In genomic region chr1:209652873-209653401, GRCh38 we compare ENCODE assay signal across 9 cellular contexts. TPM values are rescaled to one million over a fixed set of nuclear protein-coding genes. Genes with fewer than 3 reads are reported as not detected.
DNase-seq lines count a peak whose midpoint lies in the region; ATAC-seq lines count a peak whose summit lies in the region.
"Had no signal": no experiment of that assay in that cellular context is flagged by ENCODE, and none has a peak within 500 bp of the region (broad histone marks: within the 10 kb centered on the region; RNA-seq: fewer than 3 reads in every experiment).

No MANE protein-coding gene starts in this region.

- peak overlapping the region in 2 of 3 donors; percentile 40 to 51 for H3K9ac ChIP-seq in skeletal muscle tissue (ENCODE audit: low read depth in 1 of 3, low read length in 3 of 3)

- H3K27ac Mint-ChIP-seq in activated T-cell treated with anti-CD3 and anti-CD28 coated beads, Interleukin-2, amount 50 U/mL, for 24 hours = peak overlapping the region; percentile 50
- H3K27ac Mint-ChIP-seq: T-cell had no signal

- peaks cover 50% of the 10 kb centered on the region for H3K4me1 Mint-ChIP-seq in activated T-cell treated with anti-CD3 and anti-CD28 coated beads, Interleukin-2, amount 50 U/mL, for 24 hours (ENCODE audit: low read depth)

- no peak overlapping the region for H3K4me3 Mint-ChIP-seq in activated T-cell treated with anti-CD3 and anti-CD28 coated beads, Interleukin-2, amount 50 U/mL, for 24 hours
- H3K4me3 Mint-ChIP-seq: T-cell had no signal

- H3K36me3 ChIP-seq in skeletal muscle tissue (ENCODE audit: control insufficient read depth in 3 of 3, insufficient read depth in 3 of 3, low read length in 3 of 3) = no peaks in the 10 kb centered on the region
- H3K36me3 ChIP-seq in HAP-1 (replicated peaks) = no peaks in the 10 kb centered on the region

- H3K9me3 Mint-ChIP-seq in activated T-cell treated with anti-CD3 and anti-CD28 coated beads, Interleukin-2, amount 50 U/mL, for 24 hours = no peaks in the 10 kb centered on the region
- H3K9me3 Mint-ChIP-seq: T-cell had no signal

- no peaks in the 10 kb centered on the region for H3K27me3 Mint-ChIP-seq in activated T-cell treated with anti-CD3 and anti-CD28 coated beads, Interleukin-2, amount 50 U/mL, for 24 hours

- in situ Hi-C loops in HAP-1 (cut with MboI; ENCODE audit: low sequenced_read_pairs) = no loop called here

- peak overlapping the region; percentile 53 for H3K27ac ChIP-seq in skeletal muscle tissue (ENCODE audit: low read depth, low read length)

- intact Hi-C loops in left ventricle myocardium superior (cut with micrococcal nuclease) = no loop called here

- peak overlapping the region in 2 of 3 donors; percentile 10 to 27 for H3K4me3 ChIP-seq in skeletal muscle tissue (ENCODE audit: low read length in 3 of 3)
- no peak overlapping the region for H3K4me3 ChIP-seq in HAP-1

- DNase-seq in DMS 273 (lab: John Stamatoyannopoulos, UW; ENCODE audit: unreplicated experiment) (peak; percentile 80), DMS 273 treated with DMSO at 0.1 percent for 48 hours (lab: John Stamatoyannopoulos, UW) (no peak), NCI-H446 (lab: John Stamatoyannopoulos, UW) (peak; percentile 71 to 91), left ventricle myocardium superior (peak; percentile 84), HAP-1 (ENCODE audit: low spot score in 2 of 2) (no peak)
- peak; percentile 56 for DNase-seq in activated T-cell treated with anti-CD3 and anti-CD28 coated beads, Interleukin-2, amount 50 U/mL, for 24 hours

- ATAC-seq in left ventricle myocardium superior (peak; percentile 61), GM19324 (IDR thresholded peaks at IDR 0.05; ENCODE audit: low FRiP score, unreplicated experiment) (no peak)

- H3K27me3 ChIP-seq in skeletal muscle tissue (ENCODE audit: control insufficient read depth in 3 of 3, insufficient read depth in 3 of 3, low read length in 3 of 3) (no peaks in the 10 kb centered on the region), HAP-1 (ENCODE audit: low read depth) (no peaks in the 10 kb centered on the region)

- H3K9me3 ChIP-seq in skeletal muscle tissue (ENCODE audit: control insufficient read depth in 3 of 3, low read length in 3 of 3) (no peaks in the 10 kb centered on the region), HAP-1 (no peaks in the 10 kb centered on the region)

- H3K4me1 ChIP-seq in skeletal muscle tissue (ENCODE audit: control insufficient read depth in 3 of 3, insufficient read depth in 3 of 3, low read length in 3 of 3) (peaks cover 29 to 50% (median 43%) of the 10 kb centered on the region in 3 donors), HAP-1 (no peaks in the 10 kb centered on the region)

- no peaks in the 10 kb centered on the region for H3K36me3 Mint-ChIP-seq in activated T-cell treated with anti-CD3 and anti-CD28 coated beads, Interleukin-2, amount 50 U/mL, for 24 hours (ENCODE audit: low read depth)
- H3K36me3 Mint-ChIP-seq: T-cell had no signal

RNA-seq across cellular contexts. Expression of gene LAMB3, which starts 0.7 kb away (rescaled TPM):
- total RNA-seq in left ventricle myocardium superior (5.2 TPM), skeletal muscle tissue (0.52 TPM)

RNA-seq across cellular contexts. Expression of gene G0S2, which starts 22.3 kb away (rescaled TPM):
- 594 TPM for total RNA-seq in left ventricle myocardium superior
- 78.8 TPM for total RNA-seq in skeletal muscle tissue

RNA-seq across cellular contexts. Expression of gene HSD11B1, which starts 51.7 kb away (rescaled TPM):
- 2.8 TPM for total RNA-seq in left ventricle myocardium superior
- not detected for total RNA-seq in skeletal muscle tissue

Comparison
In these comparisons a context has a peak if more than half of its experiments do, and no peak if none do; other contexts are left out.
1. DNase-seq: peak in DMS 273 (single experiment), NCI-H446 (2 of 2), activated T-cell treated with anti-CD3 and anti-CD28 coated beads, Interleukin-2, amount 50 U/mL, for 24 hours (single experiment) and left ventricle myocardium superior (single experiment); none in DMS 273 treated with DMSO at 0.1 percent for 48 hours (single experiment) and HAP-1 (0 of 2).